10 cellular contexts compared by ENCODE assay signal in genomic region chr2:72888438-72889202, GRCh38. TPM values are rescaled to one million over a fixed set of nuclear protein-coding genes. Genes with fewer than 3 reads are reported as not detected.
DNase-seq lines count a peak whose midpoint lies in the region; ATAC-seq and TF ChIP-seq lines count a peak whose summit lies in the region.
"Had no signal": no experiment of that assay in that cellular context is flagged by ENCODE, and none has a peak within 500 bp of the region (broad histone marks: within the 10 kb centered on the region; RNA-seq: fewer than 3 reads in every experiment).

No MANE protein-coding gene starts in this region.

- no peak for TF ChIP-seq CTCF in fibroblast of villous mesenchyme (IDR thresholded peaks at IDR 0.05; ENCODE audit: insufficient read depth, low read depth, low read length)

- peaks cover 0 to 3% (median 0%) of the 10 kb centered on the region in 3 donors for H3K27me3 ChIP-seq in skeletal muscle tissue (ENCODE audit: control insufficient read depth in 3 of 3, insufficient read depth in 3 of 3, low read length in 3 of 3)

- peaks cover 12% of the 10 kb centered on the region for H3K4me1 Mint-ChIP-seq in T-helper 17 cell

- ATAC-seq in T-helper 17 cell (no peak), HG03135 (IDR thresholded peaks at IDR 0.05; ENCODE audit: unreplicated experiment) (no peak)

- peak overlapping the region; percentile 85 for H3K4me3 Mint-ChIP-seq in T-helper 17 cell

- peaks cover 66% of the 10 kb centered on the region for H3K27me3 Mint-ChIP-seq in T-helper 17 cell

- DNase-seq in DMS53 (lab: John Stamatoyannopoulos, UW) (peak; percentile 15), DMS53 treated with DMSO at 0.1 percent for 48 hours (lab: John Stamatoyannopoulos, UW; ENCODE audit: unreplicated experiment) (no peak), T-helper 17 cell (no peak), fibroblast of villous mesenchyme (ENCODE audit: low read depth) (no peak), epidermal melanocyte (ENCODE audit: insufficient read length, low spot score) (no peak), amniotic stem cell (lab: John Stamatoyannopoulos, UW) (no peak)

- peaks cover 15 to 25% (median 16%) of the 10 kb centered on the region in 3 donors for H3K36me3 ChIP-seq in skeletal muscle tissue (ENCODE audit: control insufficient read depth in 3 of 3, insufficient read depth in 3 of 3, low read length in 3 of 3)

- H3K9me3 ChIP-seq in T-helper 17 cell (ENCODE audit: control insufficient read depth, low read length, poor library complexity, severe bottlenecking) (no peaks in the 10 kb centered on the region), skeletal muscle tissue (ENCODE audit: control insufficient read depth in 3 of 3, low read length in 3 of 3) (no peaks in the 10 kb centered on the region)

- H3K36me3 Mint-ChIP-seq in T-helper 17 cell (ENCODE audit: low read depth), result peaks cover 3% of the 10 kb centered on the region

- peaks cover 22 to 29% (median 28%) of the 10 kb centered on the region in 3 donors for H3K4me1 ChIP-seq in skeletal muscle tissue (ENCODE audit: control insufficient read depth in 3 of 3, insufficient read depth in 3 of 3, low read length in 3 of 3)

- H3K4me3 ChIP-seq in fibroblast of villous mesenchyme (ENCODE audit: low read depth, low read length) (peak overlapping the region; percentile 80), skeletal muscle tissue (ENCODE audit: low read length in 3 of 3) (peak overlapping the region; percentile 73 to 83 (median 78))

- H3K27ac Mint-ChIP-seq in T-helper 17 cell, result no peak overlapping the region

- H3K9ac ChIP-seq in skeletal muscle tissue (ENCODE audit: low read depth in 1 of 3, low read length in 3 of 3), result peak overlapping the region in 2 of 3 donors; percentile 64 to 90

- H3K27ac ChIP-seq in skeletal muscle tissue (ENCODE audit: low read depth, low read length), result no peak overlapping the region
- H3K27ac ChIP-seq: HL-60 had no signal

RNA-seq across cellular contexts. Expression of gene SPR, which starts 1.4 kb away (rescaled TPM):
- total RNA-seq in T-helper 17 cell (1 to 10 TPM in 1 of 2 donors, under 1 TPM in 1; 0.60 to 1.1 TPM), fibroblast of villous mesenchyme (17.7 and 22.0 TPM in 2 replicates), skeletal muscle tissue (4.2 TPM)

RNA-seq across cellular contexts. Expression of gene EMX1, which starts 28.7 kb away (rescaled TPM):
- total RNA-seq in T-helper 17 cell (not detected), fibroblast of villous mesenchyme (not detected in 2 replicates), skeletal muscle tissue (not detected)
- total RNA-seq: subcutaneous adipose tissue had no signal
